24 cellular contexts compared by ENCODE assay signal in the genomic region with DNA sequence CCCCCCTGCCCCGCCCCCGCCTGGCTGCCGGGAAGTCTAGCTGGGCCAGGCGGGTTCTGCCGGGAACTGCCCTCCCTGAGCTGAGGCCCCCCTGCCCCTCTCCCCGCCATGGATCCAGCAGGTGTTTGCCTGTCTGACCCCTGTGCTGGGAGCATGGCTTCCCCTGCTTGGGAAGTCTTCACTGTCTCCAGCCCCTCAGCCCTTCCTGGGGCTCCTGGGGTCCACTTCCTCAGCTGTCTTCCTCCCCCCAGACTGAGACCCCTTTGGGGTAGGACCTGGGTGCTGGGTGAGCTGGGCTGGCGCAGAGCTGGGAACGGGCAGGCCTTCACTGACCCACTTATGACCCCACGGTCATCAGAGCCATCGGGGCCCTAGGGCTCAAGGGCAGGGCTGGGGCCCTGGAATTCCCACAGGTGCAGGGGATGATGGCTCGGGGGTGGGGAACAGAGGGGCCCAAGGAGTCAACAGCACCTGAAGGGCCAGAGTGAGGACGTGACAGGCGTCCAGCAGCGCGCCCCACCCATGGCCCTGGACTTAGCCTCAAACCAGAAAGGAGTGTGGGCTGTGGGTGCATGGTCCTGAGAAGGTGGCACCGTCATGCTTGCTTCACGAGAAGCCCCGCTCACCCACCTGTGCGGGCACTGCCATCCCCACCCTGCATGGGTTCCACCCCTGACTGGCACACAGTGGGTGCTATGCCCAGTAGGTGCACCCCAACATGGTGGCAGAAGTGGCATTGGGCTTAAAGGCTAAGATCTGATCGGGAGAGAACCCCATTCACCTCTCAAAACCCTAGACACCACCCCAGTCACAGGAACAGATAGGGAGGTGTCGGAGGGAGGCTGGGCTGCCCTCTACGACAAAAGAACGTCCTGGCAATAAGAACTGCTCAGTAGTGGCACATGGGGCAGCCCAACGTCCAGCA. TPM values are rescaled to one million over a fixed set of nuclear protein-coding genes. Genes with fewer than 3 reads are reported as not detected.
DNase-seq lines count a peak whose midpoint lies in the region; ATAC-seq and TF ChIP-seq lines count a peak whose summit lies in the region.
"Had no signal": no experiment of that assay in that cellular context is flagged by ENCODE, and none has a peak within 500 bp of the region (broad histone marks: within the 10 kb centered on the region; RNA-seq: fewer than 3 reads in every experiment).

No MANE protein-coding gene starts in this region.

- peak; percentile 41 for DNase-seq in Right ventricle myocardium inferior (ENCODE audit: missing footprints)
- no peak for DNase-seq in heart left ventricle
- no peak for DNase-seq in glutamatergic neuron
- no peak for DNase-seq in lower lobe of right lung
- no peak for DNase-seq in NCI-H2227 treated with DMSO at 0.1 percent for 48 hours (lab: John Stamatoyannopoulos, UW)
- DNase-seq in stimulated activated CD8-positive, alpha-beta memory T cell treated with anti-CD3 and anti-CD28 coated beads, Interleukin-4, amount 100 ng/mL, for 48 hours: no peak
- no peak for DNase-seq in right atrium auricular region (ENCODE audit: low spot score)
- DNase-seq: DND-41, KG1, NCI-H1092, NCI-H1436, NCI-H187 treated with DMSO at 0.1 percent for 48 hours, NCI-H2107, NCI-H226, NCI-H510A treated with DMSO at 0.1 percent for 48 hours, NCI-H748 treated with DMSO at 0.1 percent for 48 hours, PC-9, RPMI8226, SIG-M5 had no signal

- H3K9me3 ChIP-seq in heart left ventricle (peaks cover 0 to 9% (median 0%) of the 10 kb centered on the region in 12 donors), lower lobe of right lung (peaks cover 7% of the 10 kb centered on the region), right atrium auricular region (peaks cover 0 to 7% of the 10 kb centered on the region in 2 donors)
- H3K9me3 ChIP-seq: HAP-1 had no signal

- H3K27me3 ChIP-seq in heart left ventricle (no peaks in the 10 kb centered on the region), lower lobe of right lung (ENCODE audit: low read depth) (no peaks in the 10 kb centered on the region), right atrium auricular region (no peaks in the 10 kb centered on the region)

- H3K36me3 ChIP-seq in heart left ventricle (no peaks in the 10 kb centered on the region), lower lobe of right lung (no peaks in the 10 kb centered on the region), right atrium auricular region (no peaks in the 10 kb centered on the region)
- H3K36me3 ChIP-seq: HAP-1 had no signal

- peaks cover 4% of the 10 kb centered on the region for H3K4me1 Mint-ChIP-seq in glutamatergic neuron (ENCODE audit: low read depth, unreplicated experiment)

- intact Hi-C loops in Right ventricle myocardium inferior (cut with DNase I) (no loop called here), heart left ventricle (cut with DNase I) (loop anchor here in 1 of 10 donors (10.0 kb wide), 1 partner anchor 195 kb away; no protein-coding TSS in a partner anchor), lower lobe of right lung (cut with DNase I) (no loop called here)

- H3K27ac Mint-ChIP-seq in glutamatergic neuron (ENCODE audit: unreplicated experiment): no peak overlapping the region
- H3K27ac Mint-ChIP-seq: B cell had no signal

- peaks cover 16% of the 10 kb centered on the region for H3K27me3 Mint-ChIP-seq in glutamatergic neuron (ENCODE audit: unreplicated experiment)

- H3K27ac ChIP-seq in heart left ventricle (no peak overlapping the region), lower lobe of right lung (no peak overlapping the region), right atrium auricular region (no peak overlapping the region)
- H3K27ac ChIP-seq: PC-9 had no signal

- WGBS in heart left ventricle, 4 donors: 87 to 98% (median 90%) methylated on average over 15 to 24 of the region's 24 CpGs

- TF ChIP-seq CTCF in heart left ventricle (IDR thresholded peaks at IDR 0.05) (no peak), glutamatergic neuron (IDR thresholded peaks at IDR 0.05; ENCODE audit: partially characterized antibody, unreplicated experiment) (no peak), lower lobe of right lung (IDR thresholded peaks at IDR 0.05) (no peak), right atrium auricular region (IDR thresholded peaks at IDR 0.05) (no peak)

- peak overlapping the region; percentile 34 for H3K4me3 Mint-ChIP-seq in glutamatergic neuron (ENCODE audit: unreplicated experiment)
- H3K4me3 Mint-ChIP-seq: B cell, CD14-positive monocyte had no signal

- peaks cover 4% of the 10 kb centered on the region for H3K9me3 Mint-ChIP-seq in glutamatergic neuron (ENCODE audit: unreplicated experiment)

- H3K4me3 ChIP-seq in heart left ventricle (no peak overlapping the region), lower lobe of right lung (no peak overlapping the region), right atrium auricular region (no peak overlapping the region)
- H3K4me3 ChIP-seq: GM12878, HAP-1, PC-9 had no signal

- peaks cover 5% of the 10 kb centered on the region for H3K36me3 Mint-ChIP-seq in glutamatergic neuron (ENCODE audit: unreplicated experiment)

- H3K4me1 ChIP-seq in heart left ventricle (peaks cover 0 to 23% (median 6%) of the 10 kb centered on the region in 12 donors), lower lobe of right lung (no peaks in the 10 kb centered on the region), right atrium auricular region (peaks cover 0 to 23% of the 10 kb centered on the region in 2 donors)
- H3K4me1 ChIP-seq: HAP-1 had no signal

- TF ChIP-seq POLR2A in heart left ventricle (IDR thresholded peaks at IDR 0.05): no peak

- ATAC-seq in Right ventricle myocardium inferior (no peak), heart left ventricle (no peak), lower lobe of right lung (peak; percentile 13 to 47), HG02970 (IDR thresholded peaks at IDR 0.05; ENCODE audit: low FRiP score, unreplicated experiment) (no peak)
- ATAC-seq: GM12878 had no signal

RNA-seq across cellular contexts. Expression of a gene that starts 16.2 kb away (rescaled TPM):
- 34.8 TPM for total RNA-seq in Right ventricle myocardium inferior
- total RNA-seq in heart left ventricle: 10 to 100 TPM; 23.4 to 66.6 (median 35.4) TPM
- polyA plus RNA-seq in heart left ventricle: 10 to 100 TPM; 26.7 to 27.6 TPM
- total RNA-seq in glutamatergic neuron (ENCODE audit: unreplicated experiment): 54.6 TPM
- total RNA-seq in lower lobe of right lung: 104 TPM
- total RNA-seq in right atrium auricular region: 10 to 100 TPM; 32.0 to 53.6 TPM

Comparison
In these comparisons a context has a peak if more than half of its experiments do, and no peak if none do; other contexts are left out.
1. ATAC-seq: peak in lower lobe of right lung (2 of 2); none in Right ventricle myocardium inferior (single experiment), heart left ventricle (0 of 4) and HG02970 (single experiment).